Comparison of ENCODE assay signal across 21 cellular contexts in the genomic region with DNA sequence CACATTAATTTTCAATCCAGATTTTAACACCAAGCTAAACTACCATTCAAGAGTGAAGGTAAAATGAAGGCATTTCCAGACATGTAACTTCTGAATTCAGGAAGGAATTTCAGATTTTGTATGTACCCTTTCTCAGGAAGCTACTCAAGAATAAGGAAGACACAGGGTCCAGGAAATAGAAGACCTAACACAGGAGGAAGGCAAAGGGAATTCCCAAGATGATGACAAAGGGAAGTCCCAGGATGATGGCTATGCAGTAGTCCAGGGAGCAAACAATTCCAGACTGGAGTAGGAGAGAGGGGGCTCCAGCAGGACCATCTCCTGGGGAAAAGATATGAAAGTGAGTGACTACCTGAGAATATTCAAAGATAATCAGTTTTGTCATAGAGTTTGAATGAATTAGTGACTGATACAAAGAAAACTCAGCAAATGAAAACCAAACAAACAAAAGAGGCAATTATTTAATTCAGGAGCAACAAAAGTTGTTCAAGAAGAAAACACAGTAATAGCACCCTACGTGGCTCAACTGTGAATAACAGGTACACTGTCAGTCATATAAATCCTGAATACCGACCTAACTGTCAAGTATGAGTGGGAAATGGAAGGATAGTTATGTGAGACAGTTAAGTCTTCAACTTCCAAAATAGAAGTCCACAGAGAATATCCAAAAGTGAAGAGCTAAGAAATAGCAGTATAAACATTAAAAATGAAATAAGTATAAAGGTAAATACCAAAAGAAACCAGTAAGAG. TPM values are rescaled to one million over a fixed set of nuclear protein-coding genes. Genes with fewer than 3 reads are reported as not detected.
A peak's percentile ranks its signal among the peaks of the same experiment; 100 is the strongest.
DNase-seq lines count a peak whose midpoint lies in the region; ATAC-seq and TF ChIP-seq lines count a peak whose summit lies in the region.
"Had no signal": no experiment of that assay in that cellular context is flagged by ENCODE, and none has a peak within 500 bp of the region (broad histone marks: within the 10 kb centered on the region; RNA-seq: fewer than 3 reads in every experiment).

No MANE protein-coding gene starts in this region.

- in situ Hi-C loops in Caki2 (cut with HindIII; ENCODE audit: low pct_unique_long_range_greater_than_20kb, low sequenced_read_pairs), result no loop called here

- H3K9me3 Mint-ChIP-seq in HFFc6, result no peaks in the 10 kb centered on the region
- no peaks in the 10 kb centered on the region for H3K9me3 Mint-ChIP-seq in dendritic cell treated with granulocyte-macrophage colony-stimulating factor and Interleukin-4, amounts not matched to agents 40 ng/mL and 50 ng/mL, for 4 days
- H3K9me3 Mint-ChIP-seq: activated naive CD4-positive, alpha-beta T cell treated with anti-CD3 and anti-CD28 coated beads, Interleukin-2, amount 50 U/mL, for 72 hours; CD8-positive, alpha-beta T cell; immature natural killer cell; memory B cell; T-helper 2 cell treated with Interferon-gamma antibody and Interleukin-4, amounts not matched to agents 5 μg/mL and 100 μg/mL, for 36 hours had no signal

- H3K4me1 Mint-ChIP-seq in HFFc6 (ENCODE audit: low read depth), result peaks cover 59% of the 10 kb centered on the region
- H3K4me1 Mint-ChIP-seq in dendritic cell treated with granulocyte-macrophage colony-stimulating factor and Interleukin-4, amounts not matched to agents 40 ng/mL and 50 ng/mL, for 4 days (ENCODE audit: low read depth), result peaks cover 58% of the 10 kb centered on the region

- H3K27ac ChIP-seq in neutrophil, result peak overlapping the region; percentile 99

- no peak for ATAC-seq in HG03439 (IDR thresholded peaks at IDR 0.05; ENCODE audit: unreplicated experiment)
- ATAC-seq: activated CD4-positive, alpha-beta T cell treated with anti-CD3 and anti-CD28 coated beads for 36 hours; activated naive CD4-positive, alpha-beta T cell treated with anti-CD3 and anti-CD28 coated beads, Interleukin-2, amount 50 U/mL, for 72 hours; CD8-positive, alpha-beta T cell; gastroesophageal sphincter had no signal

- H3K4me3 Mint-ChIP-seq in HFFc6, result no peak overlapping the region
- H3K4me3 Mint-ChIP-seq in dendritic cell treated with granulocyte-macrophage colony-stimulating factor and Interleukin-4, amounts not matched to agents 40 ng/mL and 50 ng/mL, for 4 days, result peak overlapping the region; percentile 55
- H3K4me3 Mint-ChIP-seq: activated CD4-positive, alpha-beta T cell treated with anti-CD3 and anti-CD28 coated beads for 36 hours; CD8-positive, alpha-beta T cell; immature natural killer cell; memory B cell; T-helper 2 cell treated with Interferon-gamma antibody and Interleukin-4, amounts not matched to agents 5 μg/mL and 100 μg/mL, for 36 hours had no signal

- H3K27ac Mint-ChIP-seq in HFFc6, result peak overlapping the region; percentile 54; the same call in 1 of the 2 replicates
- H3K27ac Mint-ChIP-seq in dendritic cell treated with granulocyte-macrophage colony-stimulating factor and Interleukin-4, amounts not matched to agents 40 ng/mL and 50 ng/mL, for 4 days, result peak overlapping the region; percentile 78
- H3K27ac Mint-ChIP-seq: activated CD4-positive, alpha-beta T cell treated with anti-CD3 and anti-CD28 coated beads for 36 hours; activated naive CD4-positive, alpha-beta T cell treated with anti-CD3 and anti-CD28 coated beads, Interleukin-2, amount 50 U/mL, for 72 hours; CD8-positive, alpha-beta T cell; memory B cell; T-helper 2 cell treated with Interferon-gamma antibody and Interleukin-4, amounts not matched to agents 5 μg/mL and 100 μg/mL, for 36 hours had no signal

- peaks cover 2% of the 10 kb centered on the region; the same call in 1 of the 2 replicates for H3K27me3 Mint-ChIP-seq in HFFc6 (ENCODE audit: insufficient read depth)
- H3K27me3 Mint-ChIP-seq in dendritic cell treated with granulocyte-macrophage colony-stimulating factor and Interleukin-4, amounts not matched to agents 40 ng/mL and 50 ng/mL, for 4 days, result no peaks in the 10 kb centered on the region
- H3K27me3 Mint-ChIP-seq: memory B cell had no signal

- peaks cover 15% of the 10 kb centered on the region for H3K36me3 Mint-ChIP-seq in HFFc6 (ENCODE audit: low read depth)
- peaks cover 53% of the 10 kb centered on the region for H3K36me3 Mint-ChIP-seq in dendritic cell treated with granulocyte-macrophage colony-stimulating factor and Interleukin-4, amounts not matched to agents 40 ng/mL and 50 ng/mL, for 4 days (ENCODE audit: low read depth)

- intact Hi-C loops in dendritic cell treated with granulocyte-macrophage colony-stimulating factor and Interleukin-4, amounts not matched to agents 40 ng/mL and 50 ng/mL, for 4 days (cut with micrococcal nuclease), result loop anchor here (5.0 kb wide), 1 partner anchor 76 kb away; no protein-coding TSS in a partner anchor
- intact Hi-C loops in cardiac septum (cut with DNase I), result loop anchor here (5.0 to 10.0 kb wide), 2 partner anchors 79 to 227 kb away; a partner anchor contains a TSS

- TF ChIP-seq CTCF in HFFc6 (IDR thresholded peaks at IDR 0.05), result no peak; the same call in 1 of the 2 replicates
- TF ChIP-seq CTCF in neutrophil (IDR thresholded peaks at IDR 0.05), result no peak

- H3K27me3 ChIP-seq in neutrophil, result no peaks in the 10 kb centered on the region
- H3K27me3 ChIP-seq: gastroesophageal sphincter, transverse colon had no signal

- DNase-seq in Caki2 (ENCODE audit: low read depth) (peak; percentile 9), HFFc6 (no peak), DMS153 (lab: John Stamatoyannopoulos, UW) (no peak), superior temporal gyrus (ENCODE audit: extremely low spot score) (no peak), cardiac septum (ENCODE audit: low spot score) (no peak)
- DNase-seq: activated CD4-positive, alpha-beta T cell treated with anti-CD3 and anti-CD28 coated beads for 36 hours; activated T-cell treated with anti-CD3 and anti-CD28 coated beads for 4 hours; caudate nucleus; CD8-positive, alpha-beta T cell; immature natural killer cell; NCI-H1436; NCI-H510A; stimulated activated CD4-positive, alpha-beta T cell treated with anti-CD3 and anti-CD28 coated beads, Interleukin-4, amount 100 ng/mL, for 24 hours; transverse colon had no signal

- H3K4me1 ChIP-seq in neutrophil (ENCODE audit: control insufficient read depth in 1 of 2, insufficient read depth in 1 of 2, low read depth in 1 of 2, low read length in 1 of 2), result peaks cover 72 to 84% of the 10 kb centered on the region in 2 experiments

- H3K9me3 ChIP-seq in neutrophil, result no peaks in the 10 kb centered on the region
- H3K9me3 ChIP-seq: gastroesophageal sphincter, transverse colon had no signal

- H3K4me3 ChIP-seq in neutrophil (ENCODE audit: low read depth in 1 of 2, low read length in 1 of 2), result peak overlapping the region; percentile 87 to 99
- H3K4me3 ChIP-seq: gastroesophageal sphincter, transverse colon had no signal

- H3K36me3 ChIP-seq in neutrophil, result peaks cover 19% of the 10 kb centered on the region
- H3K36me3 ChIP-seq: gastroesophageal sphincter, transverse colon had no signal

RNA-seq across cellular contexts. Expression of a gene that starts 4.0 kb away (rescaled TPM):
- total RNA-seq in Caki2 (2014; rRNA removed; shearing (Covaris generic); ENCODE audit: low replicate concordance), result 2.6 and 17.3 TPM in 2 replicates
- 10 to 100 TPM; 21.3 to 26.6 (median 24.7) TPM for total RNA-seq in HFFc6 (2021; fragmentation: NEBNext Ultra II Directional; extraction: Animal tissue kit (Norgen Biotek cat#: 25700))
- total RNA-seq in cardiac septum, result 8.5 TPM
